ENCODE assay signal across 2 cellular contexts in the genomic region with DNA sequence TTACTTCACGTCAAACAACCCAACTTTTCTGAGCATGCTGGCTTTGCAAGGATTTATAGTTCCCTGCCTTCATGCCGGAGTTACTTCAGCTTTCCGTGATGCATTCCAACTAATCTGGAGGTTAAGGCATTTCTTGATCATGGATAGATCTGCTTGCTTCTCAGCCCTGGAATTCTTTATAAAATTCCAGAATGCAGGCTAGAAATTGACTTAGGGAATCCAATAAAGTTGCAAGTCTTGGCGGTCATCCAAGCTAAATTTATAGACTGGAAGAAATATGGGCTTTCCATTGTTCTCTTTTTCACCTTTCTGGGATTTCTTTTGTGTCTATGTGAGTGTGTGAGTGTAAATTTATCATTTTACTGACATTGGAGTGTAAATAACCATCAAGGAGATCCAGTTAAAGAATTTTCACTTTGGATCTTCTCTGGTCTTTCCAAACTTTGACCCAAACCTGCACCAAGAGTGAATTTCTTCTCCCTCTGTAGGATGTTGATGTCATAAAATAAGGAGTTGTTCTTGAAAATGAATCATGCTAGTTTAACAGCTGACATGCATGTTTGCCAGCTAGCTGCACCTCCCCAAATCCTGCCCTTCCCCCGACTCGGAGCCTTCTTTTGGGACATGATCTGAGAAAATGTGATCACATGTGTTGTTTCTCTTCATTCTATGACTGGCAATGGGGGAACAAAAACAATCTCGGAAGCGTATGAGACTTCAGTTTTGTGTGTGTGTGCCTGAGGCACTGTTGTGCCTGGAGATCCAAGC.
A peak's percentile ranks its signal among the peaks of the same experiment; 100 is the strongest.
TF ChIP-seq lines count a peak whose summit lies in the region.

No MANE protein-coding gene starts in this region.

TF ChIP-seq in HEK293T, 16 proteins besides CTCF, POLR2A, EP300 and RAD21 (continued from another document):
- TF ChIP-seq, protein P1, sequence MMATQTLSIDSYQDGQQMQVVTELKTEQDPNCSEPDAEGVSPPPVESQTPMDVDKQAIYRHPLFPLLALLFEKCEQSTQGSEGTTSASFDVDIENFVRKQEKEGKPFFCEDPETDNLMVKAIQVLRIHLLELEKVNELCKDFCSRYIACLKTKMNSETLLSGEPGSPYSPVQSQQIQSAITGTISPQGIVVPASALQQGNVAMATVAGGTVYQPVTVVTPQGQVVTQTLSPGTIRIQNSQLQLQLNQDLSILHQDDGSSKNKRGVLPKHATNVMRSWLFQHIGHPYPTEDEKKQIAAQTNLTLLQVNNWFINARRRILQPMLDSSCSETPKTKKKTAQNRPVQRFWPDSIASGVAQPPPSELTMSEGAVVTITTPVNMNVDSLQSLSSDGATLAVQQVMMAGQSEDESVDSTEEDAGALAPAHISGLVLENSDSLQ (IDR thresholded peaks at IDR 0.05): peak; percentile 23; the same call in 1 of the 2 replicates

TF ChIP-seq in H1, 55 proteins besides CTCF, POLR2A, EP300 and RAD21 (continued from another document):
- no peak for TF ChIP-seq GABPA (IDR thresholded peaks at IDR 0.05; ENCODE audit: borderline replicate concordance, insufficient read depth, low read length)
TF ChIP-seq in H1: peak in this region for 0.
